ENCODE assay signal across 28 cellular contexts in the genomic region with DNA sequence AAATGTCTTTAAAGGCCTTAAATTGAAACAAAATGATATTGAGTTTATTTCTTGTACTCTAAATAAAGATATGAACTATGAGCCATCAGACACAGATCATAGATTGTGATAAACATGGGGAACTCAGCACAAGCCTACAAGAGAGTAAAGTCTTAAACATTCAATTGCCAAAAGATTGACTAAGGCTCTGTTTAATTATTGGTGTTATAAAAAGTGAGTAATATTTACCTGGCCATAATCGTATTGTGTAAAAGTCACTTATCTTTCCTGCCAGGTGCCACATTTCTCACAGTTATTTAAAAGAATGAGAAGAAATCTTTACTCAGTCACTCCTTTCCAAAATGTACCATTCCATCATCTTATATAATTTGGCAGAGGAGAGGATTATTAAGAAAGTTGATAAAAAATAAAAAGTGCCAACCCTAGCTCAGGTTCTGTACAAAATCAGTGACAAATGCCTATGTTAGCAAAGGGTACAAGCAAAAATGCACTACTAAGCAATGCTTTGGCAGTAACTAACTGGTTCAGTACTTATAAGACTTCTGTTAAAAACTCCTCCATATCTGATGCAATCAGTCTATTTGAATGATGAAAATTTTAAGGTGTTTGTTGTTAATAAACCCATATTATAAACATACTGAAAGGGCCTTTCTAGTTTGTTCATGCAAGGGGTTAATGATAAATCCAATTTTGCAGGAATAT. TPM values are rescaled to one million over a fixed set of nuclear protein-coding genes. Genes with fewer than 3 reads are reported as not detected.
A peak's percentile ranks its signal among the peaks of the same experiment; 100 is the strongest.
DNase-seq lines count a peak whose midpoint lies in the region; ATAC-seq, FAIRE-seq and TF ChIP-seq lines count a peak whose summit lies in the region.
"Had no signal": no experiment of that assay in that cellular context is flagged by ENCODE, and none has a peak within 500 bp of the region (broad histone marks: within the 10 kb centered on the region; RNA-seq: fewer than 3 reads in every experiment).

No MANE protein-coding gene starts in this region.

- H3K27ac Mint-ChIP-seq in GM23338, result no peak overlapping the region
- H3K27ac Mint-ChIP-seq: CD4-positive, CD25-positive, alpha-beta regulatory T cell had no signal

- intact Hi-C loops in HepG2 (cut with micrococcal nuclease; ENCODE audit: unreplicated experiment) (no loop called here), mucosa of descending colon (cut with DNase I, micrococcal nuclease) (no loop called here)

- POLR2A ChIA-PET in HepG2 (lab: Yijun Ruan, JAX), result no interaction called here

- FAIRE-seq in HepG2 (lab: Jason Lieb, UNC) (no peak), colon (lab: Jason Lieb, UNC) (peak; percentile 69)
- FAIRE-seq: GM12878, H1 had no signal

- 39% methylated on average over 1 of the region's 1 CpG for WGBS in liver
- 6% methylated on average over 1 of the region's 1 CpG for WGBS in HepG2 (ENCODE audit: low lambda C conversion rate)

- H3K9ac ChIP-seq in liver (ENCODE audit: low read depth in 1 of 2, low read length in 2 of 2) (peak overlapping the region in 1 of 2 donors; percentile 21), HepG2 (ENCODE audit: insufficient read depth, low read depth, low read length) (no peak overlapping the region)
- H3K9ac ChIP-seq: BLaER1 had no signal

- H3F3A ChIP-seq in GM23338 (replicated peaks; ENCODE audit: low read depth), result no peaks in the 10 kb centered on the region

- TF ChIP-seq CTCF in liver (IDR thresholded peaks at IDR 0.05; ENCODE audit: low read depth, low read length, missing input control) (no peak), HepG2 (CRISPR knock-in tag; IDR thresholded peaks at IDR 0.05) (no peak), mucosa of descending colon (IDR thresholded peaks at IDR 0.05) (no peak), GM23338 (conservative IDR thresholded peaks at IDR 0.05; ENCODE audit: low read depth in 2 of 2) (no peak), brain microvascular endothelial cell (IDR thresholded peaks at IDR 0.05; ENCODE audit: low read depth, low read length, missing control alignments) (no peak)

- H3K79me2 ChIP-seq in HepG2 (ENCODE audit: insufficient read depth, low read length), result no peaks in the 10 kb centered on the region
- H3K79me2 ChIP-seq in GM23338 (replicated peaks; ENCODE audit: insufficient read depth), result no peaks in the 10 kb centered on the region

- H3K27me3 ChIP-seq in liver (ENCODE audit: control insufficient read depth in 4 of 4, insufficient read depth in 4 of 4, low read length in 3 of 4) (no peaks in the 10 kb centered on the region), HepG2 (ENCODE audit: control insufficient read depth in 1 of 2, insufficient read depth in 2 of 2, low read length in 2 of 2) (no peaks in the 10 kb centered on the region), GM23338 (ENCODE audit: insufficient read depth) (no peaks in the 10 kb centered on the region), brain microvascular endothelial cell (replicated peaks) (no peaks in the 10 kb centered on the region)
- H3K27me3 ChIP-seq: BLaER1, Peyer's patch had no signal

- no peak overlapping the region for H3K4me3 ChIP-seq in liver (ENCODE audit: low read depth in 1 of 3, low read length in 3 of 3)
- H3K4me3 ChIP-seq in HepG2 (replicated peaks in 1 of 3; ENCODE audit: insufficient read depth in 1 of 3, low read depth in 2 of 3, low read length in 3 of 3), result no peak overlapping the region
- no peak overlapping the region for H3K4me3 ChIP-seq in mucosa of descending colon
- no peak overlapping the region for H3K4me3 ChIP-seq in GM23338
- H3K4me3 ChIP-seq in brain microvascular endothelial cell (ENCODE audit: low read depth, low read length), result no peak overlapping the region
- H3K4me3 ChIP-seq: BLaER1, GM12878, Peyer's patch, SK-N-MC had no signal

- no peaks in the 10 kb centered on the region for H3K36me3 Mint-ChIP-seq in GM23338 (ENCODE audit: low read depth)
- H3K36me3 Mint-ChIP-seq: CD4-positive, CD25-positive, alpha-beta regulatory T cell had no signal

- TF ChIP-seq POLR2A in HepG2 (IDR thresholded peaks at IDR 0.05; ENCODE audit: insufficient read depth in 1 of 2, low read depth in 2 of 2, low read length in 2 of 2), result no peak

- no peaks in the 10 kb centered on the region for H3K4me1 Mint-ChIP-seq in GM23338
- H3K4me1 Mint-ChIP-seq: CD4-positive, CD25-positive, alpha-beta regulatory T cell had no signal

- no peaks in the 10 kb centered on the region for H3K9me2 ChIP-seq in GM23338 (ENCODE audit: insufficient read depth)

- H3K4me3 Mint-ChIP-seq in GM23338, result no peak overlapping the region
- H3K4me3 Mint-ChIP-seq: CD4-positive, CD25-positive, alpha-beta regulatory T cell had no signal

- CTCF ChIA-PET in HepG2 (lab: Yijun Ruan, JAX; ENCODE audit: low intra/inter-chr PET ratio, low total read pairs), result no interaction called here

- BruUV-seq in HepG2 (replicated peaks; lab: Mats Ljungman, UMichigan), result no TSS peak

- H4K20me1 ChIP-seq in HepG2 (ENCODE audit: insufficient read depth, low read length) (no peaks in the 10 kb centered on the region), GM23338 (replicated peaks; ENCODE audit: insufficient read depth) (no peaks in the 10 kb centered on the region)
- H4K20me1 ChIP-seq: BLaER1 had no signal

- no peak overlapping the region for H3K4me2 ChIP-seq in HepG2 (ENCODE audit: low read depth, low read length)
- no peak overlapping the region for H3K4me2 ChIP-seq in GM23338
- H3K4me2 ChIP-seq: BLaER1 had no signal

- in situ Hi-C loops in HepG2 (cut with HindIII; ENCODE audit: extremely low pct_ligation_motif_present, low pct_unique_long_range_greater_than_20kb) (no loop called here), brain microvascular endothelial cell (cut with HindIII; ENCODE audit: low pct_ligation_motif_present, low sequenced_read_pairs) (no loop called here)

- H3K9me3 ChIP-seq in liver (ENCODE audit: control insufficient read depth in 4 of 4, low read length in 3 of 4) (no peaks in the 10 kb centered on the region), HepG2 (ENCODE audit: low read length) (no peaks in the 10 kb centered on the region), mucosa of descending colon (no peaks in the 10 kb centered on the region)
- H3K9me3 ChIP-seq: BLaER1, Peyer's patch had no signal

- peaks cover 4 to 18% (median 7%) of the 10 kb centered on the region in 4 donors for H3K4me1 ChIP-seq in liver (ENCODE audit: control insufficient read depth in 4 of 4, insufficient read depth in 4 of 4, low read length in 3 of 4)
- no peaks in the 10 kb centered on the region for H3K4me1 ChIP-seq in HepG2 (ENCODE audit: insufficient read depth, low read length)
- H3K4me1 ChIP-seq in mucosa of descending colon (ENCODE audit: low read depth), result peaks cover 7% of the 10 kb centered on the region
- no peaks in the 10 kb centered on the region for H3K4me1 ChIP-seq in GM23338 (ENCODE audit: insufficient read depth)
- H3K4me1 ChIP-seq: BLaER1 had no signal

- peaks cover 3% of the 10 kb centered on the region for H3K27me3 Mint-ChIP-seq in GM23338 (ENCODE audit: insufficient read depth, low read depth, poor library complexity)

- ATAC-seq in HepG2 (no peak), mucosa of descending colon (peak; percentile 96), GM23338 (no peak)
- ATAC-seq: GM12878, HCT116 had no signal

- no peaks in the 10 kb centered on the region for H3K9me3 Mint-ChIP-seq in GM23338

- H2AFZ ChIP-seq in HepG2 (ENCODE audit: low read length) (no peak overlapping the region), GM23338 (no peak overlapping the region)

- H3K27ac ChIP-seq in liver (ENCODE audit: low read depth in 1 of 2, low read length in 2 of 2) (peak overlapping the region; percentile 78 to 83), HepG2 (ENCODE audit: extremely low read length, insufficient read depth, low read length) (no peak overlapping the region), GM23338 (ENCODE audit: low read depth) (no peak overlapping the region), brain microvascular endothelial cell (no peak overlapping the region)
- H3K27ac ChIP-seq: BLaER1, SK-N-MC had no signal

- TF ChIP-seq EP300 in HepG2 (IDR thresholded peaks at IDR 0.05; ENCODE audit: low read depth in 2 of 2, low read length in 2 of 2) (no peak), HepG2 (CRISPR knock-in tag; IDR thresholded peaks at IDR 0.05; ENCODE audit: borderline replicate concordance) (no peak)

- DNase-seq in HepG2 (ENCODE audit: low spot score), result no peak
- no peak for DNase-seq in mucosa of descending colon
- DNase-seq in activated T-cell treated with anti-CD3 and anti-CD28 coated beads, Interleukin-2, amount 50 U/mL, for 1 hour, result no peak
- DNase-seq in GM23338 (ENCODE audit: low spot score), result no peak
- no peak for DNase-seq in activated CD4-positive, alpha-beta T cell treated with anti-CD3 and anti-CD28 coated beads, Interleukin-2, amount 50 U/mL, for 1 hour
- DNase-seq in brain microvascular endothelial cell, result no peak
- DNase-seq: CD4-positive, CD25-positive, alpha-beta regulatory T cell; DMS79; EL; GDM1; Karpas-422; NCI-H1092 treated with DMSO at 0.1 percent for 48 hours; NCI-H1436; NCI-H187; NCI-H2081 treated with DMSO at 0.1 percent for 48 hours; NCI-H2171; NCI-H226; NCI-H510A; NCI-H69; SIG-M5 had no signal

- H3K36me3 ChIP-seq in liver (ENCODE audit: control insufficient read depth in 4 of 4, insufficient read depth in 3 of 4, low read depth in 1 of 4, low read length in 3 of 4), result no peaks in the 10 kb centered on the region
- no peaks in the 10 kb centered on the region for H3K36me3 ChIP-seq in HepG2 (replicated peaks in 1 of 2; ENCODE audit: control insufficient read depth in 1 of 2, insufficient read depth in 2 of 2, low read length in 2 of 2)
- H3K36me3 ChIP-seq in mucosa of descending colon (ENCODE audit: low read depth), result no peaks in the 10 kb centered on the region
- H3K36me3 ChIP-seq in GM23338 (ENCODE audit: insufficient read depth), result no peaks in the 10 kb centered on the region
- H3K36me3 ChIP-seq in brain microvascular endothelial cell (replicated peaks), result no peaks in the 10 kb centered on the region
- H3K36me3 ChIP-seq: BLaER1, Peyer's patch had no signal

- no peak for TF ChIP-seq RAD21 in liver (IDR thresholded peaks at IDR 0.05)
- TF ChIP-seq RAD21 in HepG2 (CRISPR knock-in tag; IDR thresholded peaks at IDR 0.05), result no peak

RNA-seq across cellular contexts. Expression of gene NR5A2, which starts 5.8 kb away (rescaled TPM):
- total RNA-seq in liver (10 to 100 TPM; 17.5 to 37.5 TPM), HepG2 (2016; rRNA removed; fragmentation: Illumina TruSeq; extraction: Trizol) (2.8 and 2.9 TPM in 2 replicates), mucosa of descending colon (10 to 100 TPM; 32.7 to 75.3 (median 47.9) TPM)
- polyA plus RNA-seq in liver (10 to 100 TPM; 10.0 to 24.8 TPM), HepG2 (2011; rRNA removed) (0.12 and 0.24 TPM in 2 replicates), GM23338 (2016; fragmentation: Nextera tagmentation; extraction: Ambion mirVana) (4.4 and 4.5 TPM in 2 replicates)
- 1.1 and 1.9 TPM in 2 replicates for total RNA-seq in HepG2 (2016; cell fraction: cytosol; rRNA removed; fragmentation: Illumina TruSeq; extraction: Trizol; ENCODE audit: low read depth)
- 2.4 and 4.2 TPM in 2 replicates for total RNA-seq in HepG2 (2016; cell fraction: insoluble cytoplasmic fraction; rRNA removed; fragmentation: Illumina TruSeq; extraction: Trizol)
- 1.6 TPM in 2 replicates for total RNA-seq in HepG2 (2016; cell fraction: membrane; rRNA removed; fragmentation: Illumina TruSeq; extraction: Trizol)
- 5.1 and 5.5 TPM in 2 replicates for total RNA-seq in HepG2 (2016; cell fraction: nucleus; rRNA removed; fragmentation: Illumina TruSeq; extraction: Trizol)
- 0.08 and 0.19 TPM in 2 replicates for polyA plus RNA-seq in HepG2 (2011; cell fraction: cytosol; rRNA removed)
- polyA plus RNA-seq in HepG2 (2011; cell fraction: nucleus; rRNA removed), result 0.32 and 0.33 TPM in 2 replicates
- polyA plus RNA-seq in HepG2 (2012), result 0.12 and 0.17 TPM in 2 replicates
- polyA plus RNA-seq in HepG2 (2016; cell fraction: cytosol; fragmentation: Illumina TruSeq; extraction: Trizol; ENCODE audit: low read depth), result 0.09 and 0.17 TPM in 2 replicates
- polyA plus RNA-seq in HepG2 (2016; cell fraction: insoluble cytoplasmic fraction; fragmentation: Illumina TruSeq; extraction: Trizol; ENCODE audit: low read depth), result 2.0 and 2.5 TPM in 2 replicates
- polyA plus RNA-seq in HepG2 (2016; cell fraction: membrane; fragmentation: Illumina TruSeq; extraction: Trizol; ENCODE audit: low read depth), result 0.42 and 0.54 TPM in 2 replicates
- 2.8 and 3.1 TPM in 2 replicates for polyA plus RNA-seq in HepG2 (2016; cell fraction: nucleus; fragmentation: Illumina TruSeq; extraction: Trizol; ENCODE audit: insufficient read depth, low read depth)
- 0.10 TPM in 1 of 2 replicates, not detected in the other for polyA minus RNA-seq in HepG2 (2011; rRNA and poly(A)+ RNA removed; ENCODE audit: low replicate concordance)
- 0.35 and 0.40 TPM in 2 replicates for polyA minus RNA-seq in HepG2 (2011; cell fraction: cytosol; rRNA and poly(A)+ RNA removed)
- 0.99 and 1.4 TPM in 2 replicates for polyA minus RNA-seq in HepG2 (2011; cell fraction: nucleus; rRNA and poly(A)+ RNA removed)
- 8.8 and 13.1 TPM in 2 replicates for total RNA-seq in GM23338 (2014; rRNA removed; shearing (Covaris generic))
- total RNA-seq: CD4-positive, CD25-positive, alpha-beta regulatory T cell had no signal
- polyA plus RNA-seq: CD4-positive, CD25-positive, alpha-beta regulatory T cell had no signal

Comparison
In these comparisons a context has a peak if more than half of its experiments do, and no peak if none do; other contexts are left out.
1. H3K27ac ChIP-seq: peak in liver (2 of 2); none in HepG2 (single experiment), GM23338 (single experiment) and brain microvascular endothelial cell (single experiment).